ENCODE assay signal across 24 cellular contexts in the genomic region with DNA sequence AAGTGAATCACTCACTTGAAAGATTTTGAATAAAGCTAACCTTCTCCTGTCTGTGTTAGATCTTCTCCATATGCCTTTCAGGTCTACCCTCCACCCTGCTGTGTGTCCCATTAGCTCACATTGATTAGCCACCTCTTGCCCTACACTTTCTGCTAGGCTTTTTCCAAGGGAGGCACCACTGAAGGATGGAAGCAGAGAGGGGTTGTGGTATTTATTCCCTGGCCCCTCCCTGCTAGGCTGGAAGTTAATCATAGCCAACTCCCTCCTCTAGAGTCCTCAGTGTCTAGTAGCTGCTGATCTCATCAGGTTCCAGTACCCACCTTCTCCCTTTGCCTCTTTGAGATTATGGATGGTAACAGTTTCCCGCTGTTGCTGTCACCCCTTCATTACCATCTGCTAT. TPM values are rescaled to one million over a fixed set of nuclear protein-coding genes. Genes with fewer than 3 reads are reported as not detected.
"Had no signal": no experiment of that assay in that cellular context is flagged by ENCODE, and none has a peak within 500 bp of the region (broad histone marks: within the 10 kb centered on the region; RNA-seq: fewer than 3 reads in every experiment).

No MANE protein-coding gene starts in this region.

- DNase-seq: effector CD4-positive, alpha-beta T cell; gastrocnemius medialis; heart right ventricle; hypothalamus; islet precursor cell; left ventricle myocardium inferior; lower lobe of right lung; midbrain; nucleus accumbens; ovary; sigmoid colon; stimulated activated CD4-positive, alpha-beta T cell treated with anti-CD3 and anti-CD28 coated beads, Interleukin-2, amount 100 ng/mL, for 24 hours; stimulated activated naive CD4-positive, alpha-beta T cell treated with Interleukin-2 at 50 U/mL for 16 hours; thyroid gland; upper lobe of left lung; uterus had no signal

- H3K27ac ChIP-seq: coronary artery, gastrocnemius medialis, heart right ventricle, left ventricle myocardium inferior, lower lobe of right lung, neural progenitor cell, ovary, right atrium auricular region, sigmoid colon, skin epidermis, suprapubic skin, thyroid gland, upper lobe of left lung, uterus had no signal

- H2AFZ ChIP-seq: neural progenitor cell had no signal

- ATAC-seq: esophagus mucosa, gastrocnemius medialis, heart right ventricle, lower lobe of right lung had no signal

- H3K27me3 ChIP-seq: ovary, right atrium auricular region, sigmoid colon, thyroid gland, upper lobe of left lung, uterus had no signal

- H3K36me3 ChIP-seq: gastrocnemius medialis, heart right ventricle, left ventricle myocardium inferior, lower lobe of right lung, neural progenitor cell, ovary, right atrium auricular region, sigmoid colon, suprapubic skin, thyroid gland, upper lobe of left lung, uterus had no signal

- H3K4me1 ChIP-seq: gastrocnemius medialis, left ventricle myocardium inferior, lower lobe of right lung, right atrium auricular region, sigmoid colon, suprapubic skin, thyroid gland, upper lobe of left lung, uterus had no signal

- H3K9ac ChIP-seq: neural progenitor cell had no signal

- H3K4me2 ChIP-seq: neural progenitor cell had no signal

- H3K9me3 ChIP-seq: gastrocnemius medialis, heart right ventricle, left ventricle myocardium inferior, lower lobe of right lung, ovary, right atrium auricular region, sigmoid colon, suprapubic skin, thyroid gland, upper lobe of left lung, uterus had no signal

- H3K4me3 ChIP-seq: coronary artery, gastrocnemius medialis, heart right ventricle, left ventricle myocardium inferior, lower lobe of right lung, neural progenitor cell, ovary, right atrium auricular region, sigmoid colon, skin epidermis, suprapubic skin, thyroid gland, upper lobe of left lung, uterus had no signal

RNA-seq across cellular contexts. Expression of gene SMIM43, which starts 8.9 kb away (rescaled TPM):
- total RNA-seq: esophagus mucosa; gastrocnemius medialis; left ventricle myocardium inferior; natural killer cell treated with Interleukin-12 subunit alpha and Interleukin-12 subunit beta and Interleukin-15 and Interleukin-18, amount 100 ng/mL, for 72 hours; posterior vena cava; right atrium auricular region; suprapubic skin; thyroid gland; upper lobe of left lung had no signal
